3 cellular contexts compared by ENCODE assay signal in genomic region chr6:88695936-88696335, GRCh38.
TF ChIP-seq lines count a peak whose summit lies in the region.

No MANE protein-coding gene starts in this region.

TF ChIP-seq in HepG2, 621 proteins besides CTCF, POLR2A, EP300 and RAD21:
- peak; percentile 91 for TF ChIP-seq MAFF (IDR thresholded peaks at IDR 0.05; ENCODE audit: low read depth, low read length)
- TF ChIP-seq ZNF17 (CRISPR knock-in tag; IDR thresholded peaks at IDR 0.05), result no peak
- TF ChIP-seq ZNF430 (CRISPR knock-in tag; IDR thresholded peaks at IDR 0.05), result no peak
- no peak for TF ChIP-seq KLF15 (CRISPR knock-in tag; IDR thresholded peaks at IDR 0.05; ENCODE audit: borderline replicate concordance)
- peak; percentile 86 to 93 for TF ChIP-seq MAFK (conservative IDR thresholded peaks at IDR 0.05 in 1 of 2, IDR thresholded peaks at IDR 0.05 in 1 of 2; ENCODE audit: low read length in 2 of 2)

TF ChIP-seq in IMR-90, 13 proteins besides CTCF, POLR2A, EP300 and RAD21:
- no peak for TF ChIP-seq FOS (IDR thresholded peaks at IDR 0.05; ENCODE audit: low read depth, low read length)
- no peak for TF ChIP-seq SMC3 (IDR thresholded peaks at IDR 0.05; ENCODE audit: low read depth, low read length)
- peak; percentile 89 for TF ChIP-seq MAFK (IDR thresholded peaks at IDR 0.05; ENCODE audit: low read depth, low read length)

TF ChIP-seq in H1, 55 proteins besides CTCF, POLR2A, EP300 and RAD21:
- TF ChIP-seq MAFK (IDR thresholded peaks at IDR 0.05; ENCODE audit: low read depth, low read length), result peak; percentile 24; the same call in 1 of the 2 replicates
- TF ChIP-seq ZNF274 (IDR thresholded peaks at IDR 0.05; ENCODE audit: borderline replicate concordance, extremely low read depth, low read length), result no peak
